10 cellular contexts compared by ENCODE assay signal in the genomic region with DNA sequence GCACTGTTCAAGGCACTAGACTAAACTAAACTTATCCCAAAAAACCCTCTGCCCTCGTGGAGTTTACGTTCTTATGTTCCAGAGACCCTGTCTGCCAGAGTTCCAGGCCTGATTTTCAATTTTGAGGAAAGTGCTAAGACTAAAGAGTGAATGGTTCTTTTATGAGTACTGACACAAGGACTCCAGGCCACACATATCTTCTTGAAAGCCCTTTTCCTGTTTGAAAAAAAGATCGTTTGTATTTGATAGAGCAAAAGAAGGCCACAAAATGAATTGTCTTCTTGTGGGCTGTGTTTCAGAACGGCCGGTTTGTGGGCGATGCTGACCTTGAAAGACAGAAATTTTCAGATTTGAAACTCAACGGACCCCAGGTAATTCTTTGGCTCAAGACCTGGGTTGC. TPM values are rescaled to one million over a fixed set of nuclear protein-coding genes. Genes with fewer than 3 reads are reported as not detected.
DNase-seq lines count a peak whose midpoint lies in the region; ATAC-seq and TF ChIP-seq lines count a peak whose summit lies in the region.
"Had no signal": no experiment of that assay in that cellular context is flagged by ENCODE, and none has a peak within 500 bp of the region (broad histone marks: within the 10 kb centered on the region; RNA-seq: fewer than 3 reads in every experiment).

No MANE protein-coding gene starts in this region.

- no peaks in the 10 kb centered on the region for H3K9me3 ChIP-seq in A673 (ENCODE audit: low read depth, low read length, poor library complexity, severe bottlenecking)
- H3K9me3 ChIP-seq in HUES6 (ENCODE audit: control insufficient read depth, insufficient read depth, low read depth, low read length): no peaks in the 10 kb centered on the region
- no peaks in the 10 kb centered on the region for H3K9me3 ChIP-seq in SJCRH30 (replicated peaks)

- H3K27ac ChIP-seq in A673 (ENCODE audit: low read depth, low read length, poor library complexity, severe bottlenecking): peak overlapping the region; percentile 28
- H3K27ac ChIP-seq in HUES6 (ENCODE audit: low read depth, low read length): peak overlapping the region; percentile 16; the same call in 1 of the 2 replicates
- no peak overlapping the region for H3K27ac ChIP-seq in SJCRH30

- ATAC-seq in natural killer cell treated with Interleukin-12 subunit alpha and Interleukin-12 subunit beta and Interleukin-15 and Interleukin-18, amount 100 ng/mL, for 72 hours: no peak

- intact Hi-C loops in A673 (cut with micrococcal nuclease; ENCODE audit: unreplicated experiment): no loop called here

- H3K4me3 ChIP-seq in A673 (ENCODE audit: low read depth, low read length, poor library complexity, severe bottlenecking) (no peak overlapping the region), HUES6 (ENCODE audit: low read depth, low read length) (no peak overlapping the region), SJCRH30 (no peak overlapping the region)

- H3K4me1 ChIP-seq in A673 (ENCODE audit: insufficient read depth, low read length, poor library complexity, severe bottlenecking): peaks cover 15% of the 10 kb centered on the region
- peaks cover 17% of the 10 kb centered on the region for H3K4me1 ChIP-seq in HUES6 (ENCODE audit: control insufficient read depth, insufficient read depth, low read length)
- H3K4me1 ChIP-seq in SJCRH30: peaks cover 5% of the 10 kb centered on the region

- H3K9me3 Mint-ChIP-seq in brain: no peaks in the 10 kb centered on the region
- no peaks in the 10 kb centered on the region for H3K9me3 Mint-ChIP-seq in natural killer cell treated with Interleukin-12 subunit alpha and Interleukin-12 subunit beta and Interleukin-15 and Interleukin-18, amount 100 ng/mL, for 72 hours
- no peaks in the 10 kb centered on the region for H3K9me3 Mint-ChIP-seq in HFFc6

- POLR2A ChIA-PET in A673 (lab: Charles Lee; ENCODE audit: low non-redundant PET): no interaction called here

- CTCF ChIA-PET in A673 (lab: Charles Lee): no interaction called here

- peak overlapping the region in 3 of 5 experiments; percentile 59 to 64 (median 64) for H3K27ac Mint-ChIP-seq in brain
- peak overlapping the region; percentile 45 to 61 for H3K27ac Mint-ChIP-seq in natural killer cell treated with Interleukin-12 subunit alpha and Interleukin-12 subunit beta and Interleukin-15 and Interleukin-18, amount 100 ng/mL, for 72 hours
- no peak overlapping the region for H3K27ac Mint-ChIP-seq in HFFc6

- peaks cover 38% of the 10 kb centered on the region for H3K4me1 Mint-ChIP-seq in brain
- peaks cover 24 to 32% of the 10 kb centered on the region in 2 donors for H3K4me1 Mint-ChIP-seq in natural killer cell treated with Interleukin-12 subunit alpha and Interleukin-12 subunit beta and Interleukin-15 and Interleukin-18, amount 100 ng/mL, for 72 hours (ENCODE audit: low read depth in 2 of 2)
- H3K4me1 Mint-ChIP-seq in HFFc6 (ENCODE audit: low read depth): peaks cover 33% of the 10 kb centered on the region

- H3K27me3 Mint-ChIP-seq in brain (peaks cover 3% of the 10 kb centered on the region), HFFc6 (ENCODE audit: insufficient read depth) (no peaks in the 10 kb centered on the region; the same call in none of the 2 replicates)
- no peaks in the 10 kb centered on the region for H3K27me3 Mint-ChIP-seq in natural killer cell treated with Interleukin-12 subunit alpha and Interleukin-12 subunit beta and Interleukin-15 and Interleukin-18, amount 100 ng/mL, for 72 hours

- H3K36me3 Mint-ChIP-seq in brain (peaks cover 82% of the 10 kb centered on the region), HFFc6 (ENCODE audit: low read depth) (peaks cover 40% of the 10 kb centered on the region)
- no peaks in the 10 kb centered on the region for H3K36me3 Mint-ChIP-seq in natural killer cell treated with Interleukin-12 subunit alpha and Interleukin-12 subunit beta and Interleukin-15 and Interleukin-18, amount 100 ng/mL, for 72 hours

- H3K27me3 ChIP-seq in A673 (replicated peaks; ENCODE audit: insufficient read depth, low read depth, low read length, poor library complexity): no peaks in the 10 kb centered on the region
- no peaks in the 10 kb centered on the region for H3K27me3 ChIP-seq in HUES6 (ENCODE audit: control insufficient read depth, insufficient read depth, low read length)
- no peaks in the 10 kb centered on the region for H3K27me3 ChIP-seq in SJCRH30

- DNase-seq in A673 (ENCODE audit: low spot score) (no peak), HFFc6 (no peak), NCI-H187 treated with DMSO at 0.1 percent for 48 hours (lab: John Stamatoyannopoulos, UW) (no peak), SJCRH30 (no peak), medulla oblongata (ENCODE audit: extremely low spot score) (no peak)
- no peak for DNase-seq in natural killer cell treated with Interleukin-12 subunit alpha and Interleukin-12 subunit beta and Interleukin-15 and Interleukin-18, amount 100 ng/mL, for 72 hours (ENCODE audit: low spot score)

- TF ChIP-seq CTCF in A673 (conservative IDR thresholded peaks at IDR 0.05; ENCODE audit: low read depth, low read length) (no peak), brain (conservative IDR thresholded peaks at IDR 0.05) (no peak), HFFc6 (IDR thresholded peaks at IDR 0.05) (no peak)

- no peak overlapping the region for H3K4me3 Mint-ChIP-seq in brain
- peak overlapping the region; percentile 70 for H3K4me3 Mint-ChIP-seq in natural killer cell treated with Interleukin-12 subunit alpha and Interleukin-12 subunit beta and Interleukin-15 and Interleukin-18, amount 100 ng/mL, for 72 hours
- H3K4me3 Mint-ChIP-seq in HFFc6: no peak overlapping the region

- BruUV-seq in A673 (replicated peaks; lab: Mats Ljungman, UMichigan): no TSS peak

- no peak overlapping the region for H3K9ac ChIP-seq in HUES6 (ENCODE audit: low read length)

- H3K36me3 ChIP-seq in A673 (ENCODE audit: insufficient read depth, low read length, poor library complexity, severe bottlenecking) (peaks cover 34% of the 10 kb centered on the region), HUES6 (ENCODE audit: control insufficient read depth, insufficient read depth, low read length) (peaks cover 62% of the 10 kb centered on the region), SJCRH30 (peaks cover 47% of the 10 kb centered on the region)

RNA-seq across cellular contexts. Expression of a gene that starts 32.1 kb away (rescaled TPM):
- 133 and 174 TPM in 2 replicates for total RNA-seq in A673 (2021)
- polyA plus RNA-seq in brain (ENCODE audit: insufficient read depth, low read depth, low replicate concordance): 79.0 TPM
- total RNA-seq in natural killer cell treated with Interleukin-12 subunit alpha and Interleukin-12 subunit beta and Interleukin-15 and Interleukin-18, amount 100 ng/mL, for 72 hours: 10 to 100 TPM in 1 of 2 donors, 1 to 10 TPM in 1; 9.2 to 10.6 TPM
- total RNA-seq in HFFc6 (2021; fragmentation: NEBNext Ultra II Directional; extraction: Animal tissue kit (Norgen Biotek cat#: 25700)): 100 to 1,000 TPM; 131 to 153 (median 147) TPM
- 94.9 and 95.9 TPM in 2 replicates for total RNA-seq in SJCRH30 (2014; rRNA removed; shearing (Covaris generic))

RNA-seq across cellular contexts. Expression of a gene that starts 42.1 kb away (rescaled TPM):
- total RNA-seq in A673 (2021): not detected in 2 replicates
- not detected for polyA plus RNA-seq in brain (ENCODE audit: insufficient read depth, low read depth, low replicate concordance)
- total RNA-seq in natural killer cell treated with Interleukin-12 subunit alpha and Interleukin-12 subunit beta and Interleukin-15 and Interleukin-18, amount 100 ng/mL, for 72 hours: not detected
- not detected for total RNA-seq in HFFc6 (2021; fragmentation: NEBNext Ultra II Directional; extraction: Animal tissue kit (Norgen Biotek cat#: 25700))
- 0.02 TPM in 1 of 2 replicates, not detected in the other for total RNA-seq in SJCRH30 (2014; rRNA removed; shearing (Covaris generic))
- total RNA-seq: NCI-H460, omental fat pad had no signal

RNA-seq across cellular contexts. Expression of a gene that starts 52.4 kb away (rescaled TPM):
- total RNA-seq in A673 (2021): 192 and 212 TPM in 2 replicates
- polyA plus RNA-seq in brain (ENCODE audit: insufficient read depth, low read depth, low replicate concordance): 134 TPM
- total RNA-seq in natural killer cell treated with Interleukin-12 subunit alpha and Interleukin-12 subunit beta and Interleukin-15 and Interleukin-18, amount 100 ng/mL, for 72 hours: 100 to 1,000 TPM; 141 to 178 TPM
- 100 to 1,000 TPM; 128 to 186 (median 140) TPM for total RNA-seq in HFFc6 (2021; fragmentation: NEBNext Ultra II Directional; extraction: Animal tissue kit (Norgen Biotek cat#: 25700))
- total RNA-seq in SJCRH30 (2014; rRNA removed; shearing (Covaris generic)): 116 and 133 TPM in 2 replicates
